8 cellular contexts compared by ENCODE assay signal in the genomic region with DNA sequence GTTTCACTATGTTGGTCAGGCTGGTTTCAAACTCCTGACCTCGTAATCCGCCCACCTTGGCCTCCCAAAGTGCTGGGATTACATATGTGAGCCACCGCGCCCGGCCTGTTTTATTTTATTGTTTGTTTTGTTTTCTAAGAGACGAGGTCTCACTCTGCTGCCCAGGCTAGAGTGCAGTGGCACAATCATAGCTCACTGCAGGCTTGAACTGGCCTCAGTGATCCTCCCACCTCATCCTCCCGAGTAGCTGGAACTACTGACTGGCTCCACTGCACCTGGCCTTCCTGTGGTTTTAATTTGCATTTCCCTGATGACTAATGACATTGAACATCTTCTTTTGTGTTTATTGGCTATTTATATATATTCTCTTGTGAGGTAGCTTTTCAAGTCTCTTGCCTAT. TPM values are rescaled to one million over a fixed set of nuclear protein-coding genes. Genes with fewer than 3 reads are reported as not detected.
A peak's percentile ranks its signal among the peaks of the same experiment; 100 is the strongest.
DNase-seq lines count a peak whose midpoint lies in the region; ATAC-seq and TF ChIP-seq lines count a peak whose summit lies in the region.
"Not testable (repeated sequence)": the region's sequence is repeated elsewhere in the genome, so short reads cannot be mapped to it uniquely, and the experiment has no call there.

No MANE protein-coding gene starts in this region.

- H3K9me2 ChIP-seq in OCI-LY1 (ENCODE audit: low read depth, low read length) = not testable (repeated sequence)

- peak overlapping the region in 8 of 11 experiments; percentile 35 to 81 (median 63); a peak in 13 of 22 replicates for H3K27ac ChIP-seq in BLaER1 treated with 17β-estradiol and CSF1 and Interleukin-3, amounts not matched to agents 10 nM and 100 nM
- peak overlapping the region; percentile 91 for H3K27ac ChIP-seq in OCI-LY1 (ENCODE audit: low read depth, low read length, poor library complexity, severe bottlenecking)

- H3F3A ChIP-seq in OCI-LY1 (ENCODE audit: insufficient read depth, low read length) = not testable (repeated sequence)

- peak overlapping the region in 4 of 11 experiments; percentile 36 to 70 (median 48); a peak in 6 of 22 replicates for H3K9ac ChIP-seq in BLaER1 treated with 17β-estradiol and CSF1 and Interleukin-3, amounts not matched to agents 10 nM and 100 nM
- not testable (repeated sequence) for H3K9ac ChIP-seq in OCI-LY1 (ENCODE audit: low read length)

- not testable (repeated sequence) for H2AFZ ChIP-seq in OCI-LY1 (ENCODE audit: low read length)

- peaks cover 4 to 55% (median 48%) of the 10 kb centered on the region in 10 experiments; a peak in 19 of 20 replicates for H3K4me1 ChIP-seq in BLaER1 treated with 17β-estradiol and CSF1 and Interleukin-3, amounts not matched to agents 10 nM and 100 nM
- peaks cover 25% of the 10 kb centered on the region for H3K4me1 ChIP-seq in OCI-LY1 (ENCODE audit: insufficient read depth, low read length, severe bottlenecking)

- not testable (repeated sequence) for H3K4me3 ChIP-seq in BLaER1 treated with 17β-estradiol and CSF1 and Interleukin-3, amounts not matched to agents 10 nM and 100 nM; OCI-LY1 (ENCODE audit: low read depth, low read length, poor library complexity, severe bottlenecking)

- peak; percentile 90 for ATAC-seq in GM18867 (IDR thresholded peaks at IDR 0.05; ENCODE audit: unreplicated experiment)
- ATAC-seq in GM21381 (IDR thresholded peaks at IDR 0.05; ENCODE audit: unreplicated experiment) = peak; percentile 95
- ATAC-seq in HG02885 (IDR thresholded peaks at IDR 0.05; ENCODE audit: poor library complexity, unreplicated experiment) = peak; percentile 89
- ATAC-seq in HG03460 (IDR thresholded peaks at IDR 0.05; ENCODE audit: unreplicated experiment) = peak; percentile 90

- not testable (repeated sequence) for H3K36me3 ChIP-seq in BLaER1 treated with 17β-estradiol and CSF1 and Interleukin-3, amounts not matched to agents 10 nM and 100 nM; OCI-LY1 (ENCODE audit: insufficient read depth, low read length)

- H4K20me1 ChIP-seq in BLaER1 treated with 17β-estradiol and CSF1 and Interleukin-3, amounts not matched to agents 10 nM and 100 nM; OCI-LY1 (ENCODE audit: insufficient read depth, low read length): not testable (repeated sequence)

- H3K27me3 ChIP-seq in BLaER1 treated with 17β-estradiol and CSF1 and Interleukin-3, amounts not matched to agents 10 nM and 100 nM; OCI-LY1 (ENCODE audit: insufficient read depth, low read length): not testable (repeated sequence)

- not testable (repeated sequence) for TF ChIP-seq CTCF in OCI-LY1 (IDR thresholded peaks at IDR 0.05; ENCODE audit: low read length)

- not testable (repeated sequence) for H3K9me3 ChIP-seq in BLaER1 treated with 17β-estradiol and CSF1 and Interleukin-3, amounts not matched to agents 10 nM and 100 nM (replicated peaks in 1 of 11); OCI-LY1 (ENCODE audit: low read length)

- DNase-seq in activated T-cell treated with anti-CD3 and anti-CD28 coated beads, Interleukin-2, amount 50 U/mL, for 48 hours = peak; percentile 63 to 67
- DNase-seq in myocyte (ENCODE audit: low read depth) = peak; percentile 65

- H3K4me2 ChIP-seq in BLaER1 treated with 17β-estradiol and CSF1 and Interleukin-3, amounts not matched to agents 10 nM and 100 nM = peak overlapping the region; percentile 4 to 71 (median 59); a peak in 20 of 22 replicates
- H3K4me2 ChIP-seq in OCI-LY1 (ENCODE audit: low read length) = not testable (repeated sequence)

- H3K79me2 ChIP-seq in OCI-LY1 (ENCODE audit: insufficient read depth, low read length) = not testable (repeated sequence)

RNA-seq across cellular contexts. Expression of a gene that starts 13.1 kb away (rescaled TPM):
- total RNA-seq in myocyte = 34.8 and 53.8 TPM in 2 replicates
- polyA plus RNA-seq in myocyte (2012) = 32.3 TPM

RNA-seq across cellular contexts. Expression of a gene that starts 47.9 kb away (rescaled TPM):
- total RNA-seq in myocyte = 55.4 and 66.1 TPM in 2 replicates
- polyA plus RNA-seq in myocyte (2012) = 82.0 TPM

RNA-seq across cellular contexts. Expression of a gene that starts 55.9 kb away (rescaled TPM):
- 59.0 and 62.2 TPM in 2 replicates for total RNA-seq in myocyte
- 46.9 TPM for polyA plus RNA-seq in myocyte (2012)
